In the genomic region with DNA sequence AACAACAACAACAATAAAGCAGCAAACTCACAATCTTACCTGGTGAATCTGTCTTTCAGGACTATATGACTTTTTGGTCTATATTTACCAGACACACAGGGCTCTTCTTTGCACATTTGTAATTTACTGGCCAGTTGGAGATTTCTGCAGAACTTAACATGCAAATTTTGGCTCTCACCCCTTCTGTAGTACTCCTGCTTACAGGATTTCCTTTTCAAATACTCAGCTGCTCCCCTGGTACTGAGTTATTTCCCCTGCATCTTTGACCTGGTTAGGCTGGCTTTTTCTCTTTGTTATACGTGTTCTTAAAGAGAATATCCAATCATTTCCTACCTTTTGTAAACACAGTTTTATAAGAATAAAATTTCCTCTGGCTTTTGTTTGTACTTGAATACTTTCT, we compare ENCODE assay signal across 1 cellular context.
TF ChIP-seq lines count a peak whose summit lies in the region.

No MANE protein-coding gene starts in this region.

TF ChIP-seq in WTC11, 78 proteins besides CTCF, POLR2A, EP300 and RAD21 (continued from another document):
- TF ChIP-seq, protein P1, sequence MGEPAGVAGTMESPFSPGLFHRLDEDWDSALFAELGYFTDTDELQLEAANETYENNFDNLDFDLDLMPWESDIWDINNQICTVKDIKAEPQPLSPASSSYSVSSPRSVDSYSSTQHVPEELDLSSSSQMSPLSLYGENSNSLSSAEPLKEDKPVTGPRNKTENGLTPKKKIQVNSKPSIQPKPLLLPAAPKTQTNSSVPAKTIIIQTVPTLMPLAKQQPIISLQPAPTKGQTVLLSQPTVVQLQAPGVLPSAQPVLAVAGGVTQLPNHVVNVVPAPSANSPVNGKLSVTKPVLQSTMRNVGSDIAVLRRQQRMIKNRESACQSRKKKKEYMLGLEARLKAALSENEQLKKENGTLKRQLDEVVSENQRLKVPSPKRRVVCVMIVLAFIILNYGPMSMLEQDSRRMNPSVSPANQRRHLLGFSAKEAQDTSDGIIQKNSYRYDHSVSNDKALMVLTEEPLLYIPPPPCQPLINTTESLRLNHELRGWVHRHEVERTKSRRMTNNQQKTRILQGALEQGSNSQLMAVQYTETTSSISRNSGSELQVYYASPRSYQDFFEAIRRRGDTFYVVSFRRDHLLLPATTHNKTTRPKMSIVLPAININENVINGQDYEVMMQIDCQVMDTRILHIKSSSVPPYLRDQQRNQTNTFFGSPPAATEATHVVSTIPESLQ (CRISPR knock-in tag; IDR thresholded peaks at IDR 0.05): no peak
- TF ChIP-seq ZBTB21 (CRISPR knock-in tag; IDR thresholded peaks at IDR 0.05; ENCODE audit: borderline replicate concordance): no peak
- TF ChIP-seq, protein P2, sequence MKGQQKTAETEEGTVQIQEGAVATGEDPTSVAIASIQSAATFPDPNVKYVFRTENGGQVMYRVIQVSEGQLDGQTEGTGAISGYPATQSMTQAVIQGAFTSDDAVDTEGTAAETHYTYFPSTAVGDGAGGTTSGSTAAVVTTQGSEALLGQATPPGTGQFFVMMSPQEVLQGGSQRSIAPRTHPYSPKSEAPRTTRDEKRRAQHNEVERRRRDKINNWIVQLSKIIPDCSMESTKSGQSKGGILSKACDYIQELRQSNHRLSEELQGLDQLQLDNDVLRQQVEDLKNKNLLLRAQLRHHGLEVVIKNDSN (CRISPR knock-in tag; IDR thresholded peaks at IDR 0.05): no peak
- TF ChIP-seq JAZF1 (CRISPR knock-in tag; IDR thresholded peaks at IDR 0.05): no peak
- TF ChIP-seq, protein P3, sequence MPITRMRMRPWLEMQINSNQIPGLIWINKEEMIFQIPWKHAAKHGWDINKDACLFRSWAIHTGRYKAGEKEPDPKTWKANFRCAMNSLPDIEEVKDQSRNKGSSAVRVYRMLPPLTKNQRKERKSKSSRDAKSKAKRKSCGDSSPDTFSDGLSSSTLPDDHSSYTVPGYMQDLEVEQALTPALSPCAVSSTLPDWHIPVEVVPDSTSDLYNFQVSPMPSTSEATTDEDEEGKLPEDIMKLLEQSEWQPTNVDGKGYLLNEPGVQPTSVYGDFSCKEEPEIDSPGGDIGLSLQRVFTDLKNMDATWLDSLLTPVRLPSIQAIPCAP (CRISPR knock-in tag; IDR thresholded peaks at IDR 0.05): no peak
- TF ChIP-seq, protein P4, sequence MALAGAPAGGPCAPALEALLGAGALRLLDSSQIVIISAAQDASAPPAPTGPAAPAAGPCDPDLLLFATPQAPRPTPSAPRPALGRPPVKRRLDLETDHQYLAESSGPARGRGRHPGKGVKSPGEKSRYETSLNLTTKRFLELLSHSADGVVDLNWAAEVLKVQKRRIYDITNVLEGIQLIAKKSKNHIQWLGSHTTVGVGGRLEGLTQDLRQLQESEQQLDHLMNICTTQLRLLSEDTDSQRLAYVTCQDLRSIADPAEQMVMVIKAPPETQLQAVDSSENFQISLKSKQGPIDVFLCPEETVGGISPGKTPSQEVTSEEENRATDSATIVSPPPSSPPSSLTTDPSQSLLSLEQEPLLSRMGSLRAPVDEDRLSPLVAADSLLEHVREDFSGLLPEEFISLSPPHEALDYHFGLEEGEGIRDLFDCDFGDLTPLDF (CRISPR knock-in tag; IDR thresholded peaks at IDR 0.05): no peak
- TF ChIP-seq, protein P5, sequence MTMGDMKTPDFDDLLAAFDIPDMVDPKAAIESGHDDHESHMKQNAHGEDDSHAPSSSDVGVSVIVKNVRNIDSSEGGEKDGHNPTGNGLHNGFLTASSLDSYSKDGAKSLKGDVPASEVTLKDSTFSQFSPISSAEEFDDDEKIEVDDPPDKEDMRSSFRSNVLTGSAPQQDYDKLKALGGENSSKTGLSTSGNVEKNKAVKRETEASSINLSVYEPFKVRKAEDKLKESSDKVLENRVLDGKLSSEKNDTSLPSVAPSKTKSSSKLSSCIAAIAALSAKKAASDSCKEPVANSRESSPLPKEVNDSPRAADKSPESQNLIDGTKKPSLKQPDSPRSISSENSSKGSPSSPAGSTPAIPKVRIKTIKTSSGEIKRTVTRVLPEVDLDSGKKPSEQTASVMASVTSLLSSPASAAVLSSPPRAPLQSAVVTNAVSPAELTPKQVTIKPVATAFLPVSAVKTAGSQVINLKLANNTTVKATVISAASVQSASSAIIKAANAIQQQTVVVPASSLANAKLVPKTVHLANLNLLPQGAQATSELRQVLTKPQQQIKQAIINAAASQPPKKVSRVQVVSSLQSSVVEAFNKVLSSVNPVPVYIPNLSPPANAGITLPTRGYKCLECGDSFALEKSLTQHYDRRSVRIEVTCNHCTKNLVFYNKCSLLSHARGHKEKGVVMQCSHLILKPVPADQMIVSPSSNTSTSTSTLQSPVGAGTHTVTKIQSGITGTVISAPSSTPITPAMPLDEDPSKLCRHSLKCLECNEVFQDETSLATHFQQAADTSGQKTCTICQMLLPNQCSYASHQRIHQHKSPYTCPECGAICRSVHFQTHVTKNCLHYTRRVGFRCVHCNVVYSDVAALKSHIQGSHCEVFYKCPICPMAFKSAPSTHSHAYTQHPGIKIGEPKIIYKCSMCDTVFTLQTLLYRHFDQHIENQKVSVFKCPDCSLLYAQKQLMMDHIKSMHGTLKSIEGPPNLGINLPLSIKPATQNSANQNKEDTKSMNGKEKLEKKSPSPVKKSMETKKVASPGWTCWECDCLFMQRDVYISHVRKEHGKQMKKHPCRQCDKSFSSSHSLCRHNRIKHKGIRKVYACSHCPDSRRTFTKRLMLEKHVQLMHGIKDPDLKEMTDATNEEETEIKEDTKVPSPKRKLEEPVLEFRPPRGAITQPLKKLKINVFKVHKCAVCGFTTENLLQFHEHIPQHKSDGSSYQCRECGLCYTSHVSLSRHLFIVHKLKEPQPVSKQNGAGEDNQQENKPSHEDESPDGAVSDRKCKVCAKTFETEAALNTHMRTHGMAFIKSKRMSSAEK (CRISPR knock-in tag; IDR thresholded peaks at IDR 0.05; ENCODE audit: borderline replicate concordance): no peak
- TF ChIP-seq, protein P6, sequence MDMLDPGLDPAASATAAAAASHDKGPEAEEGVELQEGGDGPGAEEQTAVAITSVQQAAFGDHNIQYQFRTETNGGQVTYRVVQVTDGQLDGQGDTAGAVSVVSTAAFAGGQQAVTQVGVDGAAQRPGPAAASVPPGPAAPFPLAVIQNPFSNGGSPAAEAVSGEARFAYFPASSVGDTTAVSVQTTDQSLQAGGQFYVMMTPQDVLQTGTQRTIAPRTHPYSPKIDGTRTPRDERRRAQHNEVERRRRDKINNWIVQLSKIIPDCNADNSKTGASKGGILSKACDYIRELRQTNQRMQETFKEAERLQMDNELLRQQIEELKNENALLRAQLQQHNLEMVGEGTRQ (CRISPR knock-in tag; IDR thresholded peaks at IDR 0.05): no peak
- no peak for TF ChIP-seq SP1 (CRISPR knock-in tag; conservative IDR thresholded peaks at IDR 0.05)
- no peak for TF ChIP-seq GABPB1 (CRISPR knock-in tag; IDR thresholded peaks at IDR 0.05)
- TF ChIP-seq RELA (CRISPR knock-in tag; IDR thresholded peaks at IDR 0.05; ENCODE audit: borderline replicate concordance): no peak
- TF ChIP-seq NFE2L1 (CRISPR knock-in tag; IDR thresholded peaks at IDR 0.05): no peak
- no peak for TF ChIP-seq ZNF671 (CRISPR knock-in tag; IDR thresholded peaks at IDR 0.05)
- no peak for TF ChIP-seq GTF2I (CRISPR knock-in tag; conservative IDR thresholded peaks at IDR 0.05)
- TF ChIP-seq NR1H2 (CRISPR knock-in tag; IDR thresholded peaks at IDR 0.05): no peak
TF ChIP-seq in WTC11: peak in this region for 0.
